In genomic region chr6:10412165-10412947, GRCh38 we compare ENCODE assay signal across 8 cellular contexts. TPM values are rescaled to one million over a fixed set of nuclear protein-coding genes. Genes with fewer than 3 reads are reported as not detected.
DNase-seq lines count a peak whose midpoint lies in the region; ATAC-seq lines count a peak whose summit lies in the region.

No MANE protein-coding gene starts in this region.

- peaks cover 68% of the 10 kb centered on the region for H3K27me3 ChIP-seq in iPS DF 6.9 (ENCODE audit: control insufficient read depth, insufficient read depth, low read length)
- peaks cover 95% of the 10 kb centered on the region for H3K27me3 ChIP-seq in skeletal muscle satellite cell (ENCODE audit: control insufficient read depth, insufficient read depth, low read length)

- no peaks in the 10 kb centered on the region; the same call in 1 of the 2 replicates for H3K36me3 ChIP-seq in iPS DF 6.9 (ENCODE audit: control insufficient read depth, insufficient read depth, low read length)
- H3K36me3 ChIP-seq in skeletal muscle satellite cell (ENCODE audit: insufficient read depth, low read length) = no peaks in the 10 kb centered on the region

- no peaks in the 10 kb centered on the region for H3K9me3 ChIP-seq in iPS DF 6.9 (ENCODE audit: control insufficient read depth, insufficient read depth, low read length)
- H3K9me3 ChIP-seq in skeletal muscle satellite cell (replicated peaks; ENCODE audit: low read length) = no peaks in the 10 kb centered on the region

- ATAC-seq in GM18909 (IDR thresholded peaks at IDR 0.05; ENCODE audit: poor library complexity, unreplicated experiment) (peak; percentile 64), HG03280 (IDR thresholded peaks at IDR 0.05; ENCODE audit: unreplicated experiment) (peak; percentile 60)

- peak; percentile 55 for DNase-seq in CMK (ENCODE audit: low read depth)
- peak; percentile 70 for DNase-seq in NOMO-1 treated with DMSO at 0.1 percent for 48 hours (lab: John Stamatoyannopoulos, UW; ENCODE audit: unreplicated experiment)
- DNase-seq in amniotic epithelial cell (ENCODE audit: low read depth) = peak; percentile 41
- no peak for DNase-seq in iPS DF 6.9 (ENCODE audit: low read depth, low spot score)
- no peak for DNase-seq in NCI-H510A treated with DMSO at 0.1 percent for 48 hours (lab: John Stamatoyannopoulos, UW)

- WGBS in iPS DF 6.9 (ENCODE audit: insufficient coverage, insufficient read length) = no CpG with 5 or more reads among the region's 75 CpGs

- H3K9ac ChIP-seq in skeletal muscle satellite cell (ENCODE audit: low read depth, low read length) = peak overlapping the region; percentile 36

- H3K4me2 ChIP-seq in skeletal muscle satellite cell (ENCODE audit: low read length) = peak overlapping the region; percentile 92

- H3K4me3 ChIP-seq in iPS DF 6.9 (ENCODE audit: low read length) (peak overlapping the region; percentile 36; the same call in 1 of the 2 replicates), skeletal muscle satellite cell (ENCODE audit: low read length) (peak overlapping the region; percentile 78)

- peaks cover 8% of the 10 kb centered on the region; the same call in 1 of the 2 replicates for H3K4me1 ChIP-seq in iPS DF 6.9 (ENCODE audit: control insufficient read depth, insufficient read depth, low read length)
- H3K4me1 ChIP-seq in skeletal muscle satellite cell (ENCODE audit: control insufficient read depth, insufficient read depth, low read length) = peaks cover 30% of the 10 kb centered on the region

- no peak overlapping the region for H3K27ac ChIP-seq in iPS DF 6.9 (ENCODE audit: low read length)

RNA-seq across cellular contexts. Expression of gene TFAP2A, which starts 2.5 kb away (rescaled TPM):
- total RNA-seq in skeletal muscle satellite cell (2012; rRNA removed) = 0.25 TPM in 1 of 2 replicates, not detected in the other

Comparison
In these comparisons a context has a peak if more than half of its experiments do, and no peak if none do; other contexts are left out.
1. DNase-seq: peak in CMK (single experiment), NOMO-1 treated with DMSO at 0.1 percent for 48 hours (single experiment) and amniotic epithelial cell (single experiment); none in iPS DF 6.9 (single experiment) and NCI-H510A treated with DMSO at 0.1 percent for 48 hours (single experiment).